In the genomic region with DNA sequence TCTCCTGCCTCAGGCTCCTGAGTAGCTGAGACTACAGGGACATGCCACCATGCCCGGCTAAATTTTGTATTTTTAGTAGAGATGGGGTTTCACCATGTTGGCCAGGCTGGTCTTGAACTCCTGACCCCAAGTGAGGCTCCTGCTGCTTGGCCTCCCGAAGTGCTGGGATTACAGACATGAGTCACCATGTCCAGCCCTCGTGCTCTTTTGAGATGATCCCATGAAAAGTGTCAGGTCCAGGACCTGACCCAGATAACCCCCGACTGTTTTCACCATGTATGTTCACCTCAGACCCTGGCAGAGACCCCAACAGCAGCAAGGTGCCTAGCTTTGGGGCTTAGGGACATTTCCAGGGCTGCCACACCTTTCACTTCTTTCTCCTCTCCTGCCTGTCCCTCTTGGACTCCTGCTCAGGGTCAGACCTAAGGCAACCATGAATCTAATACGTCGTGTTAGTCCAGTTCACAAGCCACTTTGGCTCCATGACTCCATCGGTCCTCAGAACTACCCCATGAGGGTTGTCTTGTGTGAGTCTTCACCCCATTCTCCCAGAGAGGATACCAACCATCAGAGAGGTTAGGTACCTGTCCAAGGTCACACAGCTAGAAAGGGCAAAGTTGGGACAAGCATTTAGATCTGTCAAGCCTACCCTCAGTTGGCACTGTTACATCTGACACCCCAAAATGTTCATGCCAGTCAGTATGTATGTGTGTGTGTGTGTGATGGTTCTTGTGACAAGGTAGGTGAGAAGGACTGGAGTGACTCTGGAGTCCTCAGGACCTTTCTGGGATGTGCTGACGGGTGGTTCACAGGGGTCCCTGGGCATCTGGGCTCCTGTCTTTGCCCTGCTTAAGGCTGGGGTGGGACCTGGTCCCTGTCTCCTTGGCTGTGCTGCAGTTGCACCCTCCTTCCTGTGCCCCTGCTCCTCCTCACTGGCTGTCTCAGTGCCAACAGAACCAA, we compare ENCODE assay signal across 24 cellular contexts. TPM values are rescaled to one million over a fixed set of nuclear protein-coding genes. Genes with fewer than 3 reads are reported as not detected.
DNase-seq lines count a peak whose midpoint lies in the region; ATAC-seq and TF ChIP-seq lines count a peak whose summit lies in the region.
"Had no signal": no experiment of that assay in that cellular context is flagged by ENCODE, and none has a peak within 500 bp of the region (broad histone marks: within the 10 kb centered on the region; RNA-seq: fewer than 3 reads in every experiment).

No MANE protein-coding gene starts in this region.

- H2AFZ ChIP-seq in ACC112 (ENCODE audit: low read length, unreplicated experiment) = no peak overlapping the region

- H3K79me2 ChIP-seq in ACC112 (ENCODE audit: control insufficient read depth, insufficient read depth, low read length, unreplicated experiment) = no peaks in the 10 kb centered on the region

- H3K27ac ChIP-seq in ACC112 (ENCODE audit: low read depth, low read length) = peak overlapping the region; percentile 78
- H3K27ac ChIP-seq in HEK293 (ENCODE audit: extremely low read depth, low read depth, low read length) = no peak overlapping the region
- H3K27ac ChIP-seq: HL-60, neutrophil, stomach had no signal

- H3K4me1 ChIP-seq in ACC112 (ENCODE audit: control insufficient read depth, insufficient read depth, low read length, unreplicated experiment) = peaks cover 29% of the 10 kb centered on the region
- peaks cover 11% of the 10 kb centered on the region for H3K4me1 ChIP-seq in HEK293 (ENCODE audit: control insufficient read depth, insufficient read depth, low read length)

- ATAC-seq in HG03520 (IDR thresholded peaks at IDR 0.05; ENCODE audit: unreplicated experiment) = no peak
- ATAC-seq: activated naive CD8-positive, alpha-beta T cell treated with anti-CD3 and anti-CD28 coated beads, Interleukin-2, amount 50 U/mL, for 24 hours; CD8-positive, alpha-beta T cell; esophagus mucosa had no signal

- TF ChIP-seq CTCF in HEK293 (tag by site-specific recombination; IDR thresholded peaks at IDR 0.05) = no peak

- no peaks in the 10 kb centered on the region for H3K9me3 ChIP-seq in HEK293 (ENCODE audit: control insufficient read depth, insufficient read depth, low read depth, low read length)
- H3K9me3 ChIP-seq: neutrophil, stomach had no signal

- H3K4me3 ChIP-seq in ACC112 (ENCODE audit: low read depth, low read length) (no peak overlapping the region), HEK293 (ENCODE audit: low read depth, low read length) (no peak overlapping the region)
- H3K4me3 ChIP-seq: stomach had no signal

- CTCF ChIA-PET in HEK293 (lab: Yijun Ruan, JAX) = interaction anchor here (1.0 to 1.4 kb wide), 2 partner anchors 45 to 89 kb away, joined by 3 to 8 read pairs; no protein-coding TSS in a partner anchor

- POLR2A ChIA-PET in HEK293 (lab: Yijun Ruan, JAX) = interaction anchor here (0.6 to 4.8 kb wide), 2 partner anchors 23 to 192 kb away, joined by 3 to 16 read pairs; a partner anchor contains a TSS

- H3K27me3 ChIP-seq in ACC112 (ENCODE audit: insufficient read depth, low read length) = no peaks in the 10 kb centered on the region
- H3K27me3 ChIP-seq: stomach had no signal

- H3K36me3 ChIP-seq in ACC112 (ENCODE audit: insufficient read depth, low read length) (no peaks in the 10 kb centered on the region), HEK293 (ENCODE audit: control insufficient read depth in 2 of 2, insufficient read depth in 1 of 2, low read length in 2 of 2) (no peaks in the 10 kb centered on the region)
- H3K36me3 ChIP-seq: neutrophil, stomach had no signal

- intact Hi-C loops in posterior vena cava (cut with DNase I) = no loop called here

- DNase-seq in ecto neural progenitor cell (ENCODE audit: low spot score) (peak; percentile 42), posterior vena cava (ENCODE audit: low spot score) (peak; percentile 42), NCI-H1105 (lab: John Stamatoyannopoulos, UW) (no peak), pons (ENCODE audit: low spot score) (no peak), SW 1271 (lab: John Stamatoyannopoulos, UW) (no peak)
- DNase-seq: activated CD4-positive, alpha-beta T cell treated with anti-CD3 and anti-CD28 coated beads, Interleukin-2, amount 10 ng/mL, durations not matched to agents 24 days and 14 days; activated naive CD8-positive, alpha-beta T cell treated with anti-CD3 and anti-CD28 coated beads, Interleukin-2, amount 50 U/mL, for 24 hours; CD8-positive, alpha-beta T cell; DMS79; effector memory CD4-positive, alpha-beta T cell; foreskin melanocyte; immature natural killer cell; MM.1S; NCI-H1436 treated with DMSO at 0.1 percent for 48 hours; NCI-H524; stimulated activated CD4-positive, alpha-beta T cell treated with anti-CD3 and anti-CD28 coated beads, Interleukin-12 subunit alpha, Interleukin-12 subunit beta, amount 100 ng/mL, for 4 hours; stomach; trophoblast cell had no signal

TF ChIP-seq in HEK293, 187 proteins besides CTCF, POLR2A, EP300 and RAD21:
- TF ChIP-seq, protein P1, sequence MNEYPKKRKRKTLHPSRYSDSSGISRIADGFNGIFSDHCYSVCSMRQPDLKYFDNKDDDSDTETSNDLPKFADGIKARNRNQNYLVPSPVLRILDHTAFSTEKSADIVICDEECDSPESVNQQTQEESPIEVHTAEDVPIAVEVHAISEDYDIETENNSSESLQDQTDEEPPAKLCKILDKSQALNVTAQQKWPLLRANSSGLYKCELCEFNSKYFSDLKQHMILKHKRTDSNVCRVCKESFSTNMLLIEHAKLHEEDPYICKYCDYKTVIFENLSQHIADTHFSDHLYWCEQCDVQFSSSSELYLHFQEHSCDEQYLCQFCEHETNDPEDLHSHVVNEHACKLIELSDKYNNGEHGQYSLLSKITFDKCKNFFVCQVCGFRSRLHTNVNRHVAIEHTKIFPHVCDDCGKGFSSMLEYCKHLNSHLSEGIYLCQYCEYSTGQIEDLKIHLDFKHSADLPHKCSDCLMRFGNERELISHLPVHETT (tag by site-specific recombination; IDR thresholded peaks at IDR 0.05) = no peak
- TF ChIP-seq, protein P2, sequence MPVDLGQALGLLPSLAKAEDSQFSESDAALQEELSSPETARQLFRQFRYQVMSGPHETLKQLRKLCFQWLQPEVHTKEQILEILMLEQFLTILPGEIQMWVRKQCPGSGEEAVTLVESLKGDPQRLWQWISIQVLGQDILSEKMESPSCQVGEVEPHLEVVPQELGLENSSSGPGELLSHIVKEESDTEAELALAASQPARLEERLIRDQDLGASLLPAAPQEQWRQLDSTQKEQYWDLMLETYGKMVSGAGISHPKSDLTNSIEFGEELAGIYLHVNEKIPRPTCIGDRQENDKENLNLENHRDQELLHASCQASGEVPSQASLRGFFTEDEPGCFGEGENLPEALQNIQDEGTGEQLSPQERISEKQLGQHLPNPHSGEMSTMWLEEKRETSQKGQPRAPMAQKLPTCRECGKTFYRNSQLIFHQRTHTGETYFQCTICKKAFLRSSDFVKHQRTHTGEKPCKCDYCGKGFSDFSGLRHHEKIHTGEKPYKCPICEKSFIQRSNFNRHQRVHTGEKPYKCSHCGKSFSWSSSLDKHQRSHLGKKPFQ (tag by site-specific recombination; IDR thresholded peaks at IDR 0.05) = no peak
- TF ChIP-seq ZIC2 (tag by site-specific recombination; IDR thresholded peaks at IDR 0.05) (0 out of 2 replicates have a peak, but pooled peaks have one; percentile 13), ZBTB48 (tag by site-specific recombination; IDR thresholded peaks at IDR 0.05) (0 out of 2 replicates have a peak, but pooled peaks have one; percentile 30), ZNF768 (tag by site-specific recombination; IDR thresholded peaks at IDR 0.05) (peak; percentile 80; the same call in 1 of the 2 replicates)
- TF ChIP-seq, protein P3, sequence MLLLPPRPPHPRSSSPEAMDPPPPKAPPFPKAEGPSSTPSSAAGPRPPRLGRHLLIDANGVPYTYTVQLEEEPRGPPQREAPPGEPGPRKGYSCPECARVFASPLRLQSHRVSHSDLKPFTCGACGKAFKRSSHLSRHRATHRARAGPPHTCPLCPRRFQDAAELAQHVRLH (tag by site-specific recombination; IDR thresholded peaks at IDR 0.05) = peak; percentile 35; the same call in 1 of the 2 replicates
TF ChIP-seq in HEK293: peak in this region for 4.

RNA-seq across cellular contexts. Expression of a gene that starts 23.1 kb away (rescaled TPM):
- 1 to 10 TPM; 9.1 to 9.7 TPM for total RNA-seq in posterior vena cava

Comparison
In these comparisons a context has a peak if more than half of its experiments do, and no peak if none do; other contexts are left out.
1. DNase-seq: peak in ecto neural progenitor cell (single experiment) and posterior vena cava (single experiment); none in NCI-H1105 (single experiment), pons (single experiment) and SW 1271 (0 of 2).